7 cellular contexts compared by ENCODE assay signal in the genomic region with DNA sequence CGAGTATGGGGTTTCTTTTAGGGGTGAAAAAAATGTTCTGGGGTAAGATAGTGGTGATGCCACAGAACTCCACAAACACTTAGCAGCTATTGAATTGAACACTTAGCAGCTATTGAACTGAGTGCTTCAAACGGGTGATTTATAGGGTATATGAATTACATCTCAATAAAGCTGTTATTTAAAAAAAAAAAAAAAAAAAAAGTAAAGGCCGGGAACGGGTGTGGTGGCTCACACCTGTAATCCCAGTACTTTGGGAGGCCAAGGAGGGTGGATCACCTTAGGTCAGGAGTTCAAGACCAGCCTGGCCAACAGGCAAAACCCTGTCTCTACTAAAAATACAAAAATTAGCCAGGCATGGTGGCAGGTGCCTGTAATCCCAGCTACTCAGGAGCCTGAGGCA. TPM values are rescaled to one million over a fixed set of nuclear protein-coding genes. Genes with fewer than 3 reads are reported as not detected.
DNase-seq lines count a peak whose midpoint lies in the region; ATAC-seq, FAIRE-seq and TF ChIP-seq lines count a peak whose summit lies in the region.
"Not testable (repeated sequence)": the region's sequence is repeated elsewhere in the genome, so short reads cannot be mapped to it uniquely, and the experiment has no call there.

No MANE protein-coding gene starts in this region.

- not testable (repeated sequence) for DNase-seq in A549 (ENCODE audit: low read depth in 1 of 2, low spot score in 1 of 2); HCT116 (ENCODE audit: low read depth, low spot score); PC-3; chondrocyte (ENCODE audit: low spot score); mesenchymal stem cell; psoas muscle

- H3K36me3 Mint-ChIP-seq in chondrocyte (ENCODE audit: low read depth): not testable (repeated sequence)

- not testable (repeated sequence) for H3K27me3 Mint-ChIP-seq in chondrocyte (ENCODE audit: low read depth)

- not testable (repeated sequence) for H3K79me1 ChIP-seq in mesenchymal stem cell (replicated peaks; ENCODE audit: low read length, poor library complexity, severe bottlenecking)

- H2BK15ac ChIP-seq in mesenchymal stem cell (ENCODE audit: low read depth, poor library complexity, severe bottlenecking): not testable (repeated sequence)

- H3K27ac Mint-ChIP-seq in chondrocyte (ENCODE audit: unreplicated experiment): peak overlapping the region; percentile 77

- H3K14ac ChIP-seq in mesenchymal stem cell (ENCODE audit: low read length in 2 of 2): not testable (repeated sequence)

- not testable (repeated sequence) for H3K9me2 ChIP-seq in HCT116 (ENCODE audit: insufficient read depth); PC-3 (replicated peaks; ENCODE audit: low read length)

- not testable (repeated sequence) for H3K4me3 Mint-ChIP-seq in chondrocyte (ENCODE audit: unreplicated experiment)

- H3K9me3 Mint-ChIP-seq in chondrocyte (ENCODE audit: low read depth): not testable (repeated sequence)

- not testable (repeated sequence) for H2BK12ac ChIP-seq in mesenchymal stem cell (ENCODE audit: low read length in 2 of 2)

- CTCF ChIA-PET in A549 (lab: Yijun Ruan, JAX): interaction anchor here (0.6 to 4.6 kb wide), 7 partner anchors 10 to 152 kb away, joined by 3 to 30 read pairs (median 10); a partner anchor contains a TSS
- CTCF ChIA-PET in HCT116 (lab: Charles Lee): not testable (repeated sequence)
- CTCF ChIA-PET in PC-3 (lab: Charles Lee): interaction anchor here (0.6 kb wide), 1 partner anchor 40 kb away, joined by 3 read pairs; no protein-coding TSS in a partner anchor

- H3K27me3 ChIP-seq in HCT116 (ENCODE audit: insufficient read depth, low read length); PC-3 (ENCODE audit: low read length); psoas muscle (ENCODE audit: insufficient read depth in 3 of 3, low read length in 2 of 3): not testable (repeated sequence)
- peaks cover 0 to 12% of the 10 kb centered on the region in 2 experiments for H3K27me3 ChIP-seq in mesenchymal stem cell (ENCODE audit: control insufficient read depth in 1 of 2, insufficient read depth in 1 of 2, low read length in 2 of 2)

- peak overlapping the region; percentile 39 for H3K4me3 ChIP-seq in A549
- H3K4me3 ChIP-seq in HCT116 (replicated peaks in 1 of 2; ENCODE audit: low read depth in 1 of 2, low read length in 2 of 2); mesenchymal stem cell (ENCODE audit: insufficient read depth in 1 of 2, low read depth in 1 of 2, low read length in 2 of 2): not testable (repeated sequence)
- H3K4me3 ChIP-seq in PC-3 (ENCODE audit: low read length): peak overlapping the region; percentile 59; the same call in 1 of the 2 replicates
- H3K4me3 ChIP-seq in WI38 (ENCODE audit: low read depth, low read length): peak overlapping the region; percentile 44
- peak overlapping the region; percentile 48 for H3K4me3 ChIP-seq in psoas muscle

- not testable (repeated sequence) for H4K91ac ChIP-seq in mesenchymal stem cell (ENCODE audit: low read length)

- H3K9ac ChIP-seq in HCT116 (ENCODE audit: low read length); mesenchymal stem cell (ENCODE audit: low read length): not testable (repeated sequence)
- peak overlapping the region; percentile 69 for H3K9ac ChIP-seq in PC-3 (ENCODE audit: low read length)

- not testable (repeated sequence) for H3F3A ChIP-seq in PC-3 (ENCODE audit: low read length, unreplicated experiment)

- not testable (repeated sequence) for H2BK120ac ChIP-seq in mesenchymal stem cell (ENCODE audit: low read depth, low read length)

- H3K79me2 ChIP-seq in HCT116 (ENCODE audit: insufficient read depth, low read length); PC-3 (ENCODE audit: low read length): not testable (repeated sequence)

- H3K4me1 ChIP-seq in A549 (peaks cover 45% of the 10 kb centered on the region), HCT116 (ENCODE audit: control insufficient read depth in 1 of 2, insufficient read depth in 2 of 2, low read length in 2 of 2) (peaks cover 21 to 39% of the 10 kb centered on the region in 2 experiments), PC-3 (ENCODE audit: insufficient read depth, low read length) (peaks cover 13% of the 10 kb centered on the region), psoas muscle (peaks cover 32% of the 10 kb centered on the region)
- H3K4me1 ChIP-seq in mesenchymal stem cell (ENCODE audit: control insufficient read depth, insufficient read depth, low read depth, low read length): not testable (repeated sequence)

- peaks cover 14% of the 10 kb centered on the region for H3K4me1 Mint-ChIP-seq in chondrocyte (ENCODE audit: low read depth)

- RAD21 ChIA-PET in HCT116 (lab: Charles Lee; ENCODE audit: low non-redundant PET in 1 of 2, low total read pairs in 2 of 2, uncharacterized antibody in 2 of 2, unreplicated experiment in 2 of 2): interaction anchor here in 1 of 2 experiments (1.1 kb wide), 1 partner anchor 45 kb away, joined by 4 read pairs; no protein-coding TSS in a partner anchor

- H4K20me1 ChIP-seq in HCT116 (ENCODE audit: insufficient read depth); PC-3 (ENCODE audit: low read length): not testable (repeated sequence)

- TF ChIP-seq CTCF in A549 (IDR thresholded peaks at IDR 0.05); HCT116 (IDR thresholded peaks at IDR 0.05 in 2 of 3, conservative IDR thresholded peaks at IDR 0.05 in 1 of 3; ENCODE audit: borderline replicate concordance in 1 of 3, insufficient read depth in 1 of 3, low read depth in 2 of 3, low read length in 2 of 3); PC-3 (conservative IDR thresholded peaks at IDR 0.05; ENCODE audit: low read depth, low read length); WI38 (IDR thresholded peaks at IDR 0.05; ENCODE audit: low read depth, low read length); chondrocyte (IDR thresholded peaks at IDR 0.05); psoas muscle (IDR thresholded peaks at IDR 0.05): not testable (repeated sequence)

- H3K36me3 ChIP-seq in HCT116 (ENCODE audit: control insufficient read depth in 1 of 2, insufficient read depth in 2 of 2, low read length in 2 of 2); PC-3 (ENCODE audit: low read depth, low read length); mesenchymal stem cell (ENCODE audit: control insufficient read depth in 1 of 2, insufficient read depth in 2 of 2, low read depth in 1 of 2, low read length in 2 of 2); psoas muscle (ENCODE audit: insufficient read depth in 1 of 2, low read depth in 1 of 2): not testable (repeated sequence)

- H3K27ac ChIP-seq in A549 (peak overlapping the region; percentile 99 to 100), PC-3 (ENCODE audit: low read length) (peak overlapping the region; percentile 74; the same call in 1 of the 2 replicates), psoas muscle (peak overlapping the region; percentile 68)
- not testable (repeated sequence) for H3K27ac ChIP-seq in HCT116 (ENCODE audit: low read depth, low read length); mesenchymal stem cell (ENCODE audit: low read length, poor library complexity, severe bottlenecking)

- FAIRE-seq in A549 (lab: Jason Lieb, UNC): not testable (repeated sequence)

- not testable (repeated sequence) for ATAC-seq in A549, HCT116, PC-3, psoas muscle

- H3K4ac ChIP-seq in mesenchymal stem cell (ENCODE audit: low read depth in 1 of 2, low read length in 2 of 2): not testable (repeated sequence)

- POLR2A ChIA-PET in A549 (lab: Yijun Ruan, JAX): interaction anchor here (0.5 to 2.9 kb wide), 5 partner anchors 12 to 135 kb away, joined by 3 to 17 read pairs (median 6); a partner anchor contains a TSS
- POLR2A ChIA-PET in HCT116 (lab: Charles Lee): not testable (repeated sequence)
- POLR2A ChIA-PET in PC-3 (lab: Charles Lee; ENCODE audit: unreplicated experiment): interaction anchor here (0.6 kb wide), 2 partner anchors 16 to 47 kb away, joined by 5 to 10 read pairs; no protein-coding TSS in a partner anchor

- not testable (repeated sequence) for H2BK5ac ChIP-seq in mesenchymal stem cell (ENCODE audit: low read depth, low read length, poor library complexity, severe bottlenecking)

- intact Hi-C loops in HCT116 (cut with micrococcal nuclease): loop anchor here (1.0 kb wide), 1 partner anchor 49 kb away; a partner anchor contains a TSS
- intact Hi-C loops in PC-3 (cut with micrococcal nuclease): loop anchor here (2.0 kb wide), 1 partner anchor 48 kb away; a partner anchor contains a TSS
- intact Hi-C loops in psoas muscle (cut with DNase I): loop anchor here in 1 of 2 donors (5.0 kb wide), 1 partner anchor 149 kb away; no protein-coding TSS in a partner anchor

- H3K18ac ChIP-seq in mesenchymal stem cell (ENCODE audit: low read depth in 1 of 2, low read length in 2 of 2): not testable (repeated sequence)

- not testable (repeated sequence) for H3K23ac ChIP-seq in mesenchymal stem cell (ENCODE audit: low read length in 2 of 2)

- not testable (repeated sequence) for H3K9me3 ChIP-seq in A549; HCT116 (ENCODE audit: control insufficient read depth in 1 of 2, insufficient read depth in 1 of 2, low read depth in 1 of 2, low read length in 2 of 2); PC-3 (ENCODE audit: low read length); mesenchymal stem cell (ENCODE audit: control insufficient read depth, low read length); psoas muscle

- not testable (repeated sequence) for H2AK5ac ChIP-seq in mesenchymal stem cell (ENCODE audit: low read length, severe bottlenecking)

- BruUV-seq in HCT116 (replicated peaks; lab: Mats Ljungman, UMichigan) (TSS peak; percentile 87), PC-3 (replicated peaks; lab: Mats Ljungman, UMichigan) (TSS peak; percentile 63)

- TF ChIP-seq POLR2A in A549 (IDR thresholded peaks at IDR 0.05; ENCODE audit: low read length); HCT116 (IDR thresholded peaks at IDR 0.05; ENCODE audit: borderline replicate concordance, extremely low read depth, insufficient read depth, insufficient read length): not testable (repeated sequence)

- H2AFZ ChIP-seq in HCT116 (ENCODE audit: low read depth, low read length, poor library complexity, severe bottlenecking); PC-3 (ENCODE audit: low read length); mesenchymal stem cell (ENCODE audit: low read depth, low read length): not testable (repeated sequence)

- peak overlapping the region; percentile 13 for H4K8ac ChIP-seq in mesenchymal stem cell (ENCODE audit: low read length)

- peak overlapping the region; percentile 84 for H3K4me2 ChIP-seq in A549
- peak overlapping the region; percentile 90 for H3K4me2 ChIP-seq in HCT116 (ENCODE audit: low read length)
- H3K4me2 ChIP-seq in PC-3 (ENCODE audit: low read length): peak overlapping the region; percentile 83
- H3K4me2 ChIP-seq in mesenchymal stem cell (ENCODE audit: low read length, poor library complexity, severe bottlenecking): not testable (repeated sequence)

- WGBS in A549 (ENCODE audit: missing lambda C conversion rate): 89% methylated on average over 4 of the region's 4 CpGs
- 87% methylated on average over 2 of the region's 4 CpGs for WGBS in mesenchymal stem cell
- WGBS in psoas muscle, 3 donors: 87 to 92% (median 88%) methylated on average over 4 of the region's 4 CpGs

- not testable (repeated sequence) for TF ChIP-seq RAD21 in A549 (conservative IDR thresholded peaks at IDR 0.05 in 1 of 2, IDR thresholded peaks at IDR 0.05 in 1 of 2); HCT116 (IDR thresholded peaks at IDR 0.05; ENCODE audit: low read depth)

- not testable (repeated sequence) for TF ChIP-seq EP300 in A549 (IDR thresholded peaks at IDR 0.05)

RNA-seq across cellular contexts. Expression of a gene that starts 48.7 kb away (rescaled TPM):
- polyA plus RNA-seq in A549 (2011; rRNA removed) (19.8 and 22.7 TPM in 2 replicates), A549 (2017; fragmentation: RNase III; extraction: RNeasy Plus Mini Kit Qiagen cat#74134 plus additional on column Dnase treatment) (93.5 to 107 TPM (median 97.7 TPM) in 3 replicates), psoas muscle (100 to 1,000 TPM in 2 of 3 donors, 10 to 100 TPM in 1; 85.4 to 116 (median 103) TPM)
- polyA plus RNA-seq in A549 (2012; cell fraction: cytosol; rRNA removed): 75.3 and 114 TPM in 2 replicates
- 235 and 362 TPM in 2 replicates for polyA plus RNA-seq in A549 (2012; cell fraction: nucleus; rRNA removed)
- polyA minus RNA-seq in A549 (2011; rRNA and poly(A)+ RNA removed): 19.8 and 36.6 TPM in 2 replicates
- total RNA-seq in HCT116 (2021; ENCODE audit: unreplicated experiment) (79.1 TPM), PC-3 (2014; rRNA removed) (37.1 and 56.7 TPM in 2 replicates), chondrocyte (261 to 354 TPM (median 264 TPM) in 3 replicates), psoas muscle (100 to 1,000 TPM; 115 to 180 (median 142) TPM)
- 53.8 and 67.7 TPM in 2 replicates for polyA plus RNA-seq in HCT116 (2012)
- polyA plus RNA-seq in mesenchymal stem cell (2013, experiment 1 of 2): 65.7 TPM
- 65.6 TPM for polyA plus RNA-seq in mesenchymal stem cell (2013, experiment 2 of 2)
